4 cellular contexts compared by ENCODE assay signal in the genomic region with DNA sequence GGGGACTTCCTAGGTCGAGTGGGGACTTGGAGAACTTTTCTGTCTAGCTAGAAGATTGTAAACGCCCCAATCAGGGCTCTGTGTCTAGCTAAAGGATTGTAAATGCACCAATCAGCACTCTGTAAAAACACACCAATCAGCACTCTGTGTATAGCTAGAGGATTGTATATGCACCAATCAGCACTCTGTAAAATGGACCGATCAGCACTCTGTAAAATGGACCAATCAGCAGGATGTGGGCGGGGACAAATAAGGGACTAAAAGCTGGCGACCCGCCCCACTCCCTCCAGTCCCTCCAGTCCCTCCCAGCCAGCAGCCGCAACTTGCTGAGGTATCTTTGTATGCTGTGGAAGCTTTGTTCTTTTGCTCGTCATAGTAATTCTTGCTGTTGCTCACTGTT.
DNase-seq lines count a peak whose midpoint lies in the region; ATAC-seq, FAIRE-seq and TF ChIP-seq lines count a peak whose summit lies in the region.
"Not testable (repeated sequence)": the region's sequence is repeated elsewhere in the genome, so short reads cannot be mapped to it uniquely, and the experiment has no call there.

No MANE protein-coding gene starts in this region.

- TF ChIP-seq CTCF in IMR-90 (conservative IDR thresholded peaks at IDR 0.05; ENCODE audit: low read depth, low read length); OCI-LY3 (IDR thresholded peaks at IDR 0.05; ENCODE audit: low read depth, low read length); K562 (IDR thresholded peaks at IDR 0.05 in 2 of 3, conservative IDR thresholded peaks at IDR 0.05 in 1 of 3; ENCODE audit: insufficient read depth in 2 of 3, low read depth in 1 of 3, low read length in 3 of 3): not testable (repeated sequence)

- H3K14ac ChIP-seq in IMR-90 (replicated peaks; ENCODE audit: low read depth, low read length) = not testable (repeated sequence)

- FAIRE-seq in K562 (lab: Jason Lieb, UNC) = not testable (repeated sequence)

- H2BK15ac ChIP-seq in IMR-90 (ENCODE audit: low read depth, low read length) = not testable (repeated sequence)

- not testable (repeated sequence) for H3K27me3 ChIP-seq in IMR-90 (ENCODE audit: control insufficient read depth, insufficient read depth, low read length); K562 (ENCODE audit: control insufficient read depth in 2 of 2, insufficient read depth in 2 of 2, low read length in 2 of 2)
- peaks cover 11% of the 10 kb centered on the region; the same call in 1 of the 2 replicates for H3K27me3 ChIP-seq in OCI-LY3 (ENCODE audit: low read depth, low read length)

- DNase-seq in IMR-90; K562 (ENCODE audit: extremely low read depth in 1 of 4, low spot score in 3 of 4): not testable (repeated sequence)
- DNase-seq in mesenteric fat pad (ENCODE audit: low spot score) = peak; percentile 33

- CTCF ChIA-PET in IMR-90 (lab: Yijun Ruan, JAX); K562 (lab: Yijun Ruan, JAX; ENCODE audit: low intra/inter-chr PET ratio): not testable (repeated sequence)

- not testable (repeated sequence) for H3K79me2 ChIP-seq in OCI-LY3 (ENCODE audit: low read length); K562 (ENCODE audit: control insufficient read depth, insufficient read depth, low read length)

- not testable (repeated sequence) for H4K5ac ChIP-seq in IMR-90 (ENCODE audit: low read depth, low read length)

- not testable (repeated sequence) for H3K23ac ChIP-seq in IMR-90 (ENCODE audit: low read depth, low read length)

- dilution Hi-C loops in IMR-90 (cut with HindIII; ENCODE audit: low sequenced_read_pairs, unreplicated experiment) = not testable (repeated sequence)

- not testable (repeated sequence) for H3K9ac ChIP-seq in IMR-90 (ENCODE audit: low read depth, low read length); OCI-LY3 (ENCODE audit: low read length); K562 (ENCODE audit: insufficient read depth in 1 of 2, low read depth in 2 of 2, low read length in 2 of 2)

- WGBS in IMR-90 (ENCODE audit: extremely low coverage in 2 of 2, insufficient read length in 1 of 2), 2 experiments = 100% methylated on average over 1 of the region's 8 CpGs; no CpG with 5 or more reads in 1 of the 2 experiments
- WGBS in K562 (ENCODE audit: insufficient coverage, low coverage, missing lambda C conversion rate) = 4% methylated on average over 8 of the region's 8 CpGs

- not testable (repeated sequence) for H3K4ac ChIP-seq in IMR-90 (ENCODE audit: low read depth, low read length)

- not testable (repeated sequence) for H3K27ac ChIP-seq in IMR-90 (ENCODE audit: insufficient read depth, low read length); OCI-LY3 (ENCODE audit: low read length); K562 (ENCODE audit: extremely low read depth, low read depth, low read length)

- intact Hi-C loops in IMR-90 (cut with micrococcal nuclease); K562 (cut with micrococcal nuclease): not testable (repeated sequence)

- H2BK5ac ChIP-seq in IMR-90 (ENCODE audit: low read depth, low read length, poor library complexity, severe bottlenecking) = not testable (repeated sequence)

- H2BK20ac ChIP-seq in IMR-90 (ENCODE audit: low read depth, low read length) = not testable (repeated sequence)

- not testable (repeated sequence) for TF ChIP-seq RAD21 in IMR-90 (IDR thresholded peaks at IDR 0.05; ENCODE audit: low read length); K562 (CRISPR knock-in tag; conservative IDR thresholded peaks at IDR 0.05 in 1 of 2, IDR thresholded peaks at IDR 0.05 in 1 of 2)

- not testable (repeated sequence) for H3K56ac ChIP-seq in IMR-90 (ENCODE audit: extremely low read depth, insufficient read depth, low read length)

- TF ChIP-seq POLR2A in IMR-90 (IDR thresholded peaks at IDR 0.05; ENCODE audit: low read depth, low read length); K562 (conservative IDR thresholded peaks at IDR 0.05): not testable (repeated sequence)

- H2AK9ac ChIP-seq in IMR-90 (replicated peaks; ENCODE audit: low read depth, low read length, poor library complexity) = not testable (repeated sequence)

- not testable (repeated sequence) for H3K4me3 ChIP-seq in IMR-90 (ENCODE audit: insufficient read depth, low read depth, low read length); OCI-LY3 (ENCODE audit: low read length); K562

- peaks cover 13% of the 10 kb centered on the region for H3K4me1 ChIP-seq in IMR-90 (ENCODE audit: control insufficient read depth, insufficient read depth, low read length)
- H3K4me1 ChIP-seq in OCI-LY3 (ENCODE audit: low read length) = peaks cover 33% of the 10 kb centered on the region
- not testable (repeated sequence) for H3K4me1 ChIP-seq in K562 (replicated peaks in 1 of 2; ENCODE audit: control insufficient read depth in 2 of 2, insufficient read depth in 2 of 2, low read length in 2 of 2)

- H3K18ac ChIP-seq in IMR-90 (ENCODE audit: low read depth, low read length) = not testable (repeated sequence)

- POLR2A ChIA-PET in IMR-90 (lab: Charles Lee; ENCODE audit: unreplicated experiment) = not testable (repeated sequence)
- POLR2A ChIA-PET in K562 (lab: Yijun Ruan, JAX) = interaction anchor here (0.9 to 1.0 kb wide), 2 partner anchors 8 to 9 kb away, joined by 3 read pairs; no protein-coding TSS in a partner anchor

- not testable (repeated sequence) for H4K8ac ChIP-seq in IMR-90 (ENCODE audit: low read depth in 2 of 2, low read length in 2 of 2)

- H2AK5ac ChIP-seq in IMR-90 (ENCODE audit: low read depth, low read length) = peak overlapping the region; percentile 56; the same call in 1 of the 2 replicates

- not testable (repeated sequence) for H3K9me1 ChIP-seq in IMR-90 (ENCODE audit: insufficient read depth, low read length); K562 (ENCODE audit: control insufficient read depth, insufficient read depth, low read length)

- H4K91ac ChIP-seq in IMR-90 (ENCODE audit: insufficient read depth, low read depth, low read length) = not testable (repeated sequence)

- H3K4me2 ChIP-seq in IMR-90 (ENCODE audit: low read depth, low read length); K562 (ENCODE audit: insufficient read depth, low read length): not testable (repeated sequence)
- H3K4me2 ChIP-seq in OCI-LY3 (ENCODE audit: low read length) = peak overlapping the region; percentile 73

- BruUV-seq in IMR-90 (replicated peaks; lab: Mats Ljungman, UMichigan); K562 (replicated peaks; lab: Mats Ljungman, UMichigan): not testable (repeated sequence)

- H2AFZ ChIP-seq in IMR-90 (replicated peaks; ENCODE audit: low read length, poor library complexity); OCI-LY3 (ENCODE audit: low read depth, low read length); K562 (ENCODE audit: low read depth, low read length): not testable (repeated sequence)

- in situ Hi-C loops in IMR-90 (cut with MboI; ENCODE audit: low sequenced_read_pairs); K562 (cut with MboI): not testable (repeated sequence)

- not testable (repeated sequence) for H4K20me1 ChIP-seq in IMR-90 (ENCODE audit: insufficient read depth, low read length); OCI-LY3 (ENCODE audit: insufficient read depth, low read length); K562 (replicated peaks; ENCODE audit: control insufficient read depth, insufficient read depth, low read length)

- TF ChIP-seq EP300 in K562 (IDR thresholded peaks at IDR 0.05; ENCODE audit: low read length) = not testable (repeated sequence)

- H2BK120ac ChIP-seq in IMR-90 (ENCODE audit: low read depth, low read length) = not testable (repeated sequence)

- peaks cover 13% of the 10 kb centered on the region; the same call in 1 of the 2 replicates for H3K36me3 ChIP-seq in IMR-90 (ENCODE audit: control insufficient read depth, insufficient read depth, low read length)
- H3K36me3 ChIP-seq in OCI-LY3 (replicated peaks; ENCODE audit: low read depth, low read length); K562 (ENCODE audit: control insufficient read depth, insufficient read depth, low read length): not testable (repeated sequence)

- peaks cover 12 to 33% of the 10 kb centered on the region in 2 experiments for H3K79me1 ChIP-seq in IMR-90 (ENCODE audit: low read depth in 1 of 2, low read length in 2 of 2)

- H3K9me3 ChIP-seq in IMR-90 (ENCODE audit: control insufficient read depth, insufficient read depth, low read length); OCI-LY3 (ENCODE audit: insufficient read depth, low read length); K562 (replicated peaks; ENCODE audit: control insufficient read depth, insufficient read depth, low read depth, low read length): not testable (repeated sequence)

- not testable (repeated sequence) for ATAC-seq in IMR-90 (ENCODE audit: low read depth); K562

TF ChIP-seq in K562, 482 proteins besides CTCF, POLR2A, EP300 and RAD21:
- TF ChIP-seq NFYB (IDR thresholded peaks at IDR 0.05; ENCODE audit: extremely low read depth, insufficient read length) = peak; percentile 67
